Comparison of ENCODE assay signal across 22 cellular contexts in genomic region chr17:73561066-73561465, GRCh38.
"Had no signal": no experiment of that assay in that cellular context is flagged by ENCODE, and none has a peak within 500 bp of the region (broad histone marks: within the 10 kb centered on the region; RNA-seq: fewer than 3 reads in every experiment).

No MANE protein-coding gene starts in this region.

- H3K4me1 Mint-ChIP-seq: activated naive CD4-positive, alpha-beta T cell treated with anti-CD3 and anti-CD28 coated beads, Interleukin-2, amount 50 U/mL, for 24 hours had no signal

- H3K4me3 Mint-ChIP-seq: activated CD4-positive, alpha-beta memory T cell treated with anti-CD3 and anti-CD28 coated beads for 36 hours; activated CD8-positive, alpha-beta memory T cell treated with anti-CD3 and anti-CD28 coated beads, Interleukin-2, amount 10 ng/mL, durations not matched to agents 7 days and 5 days; activated naive CD4-positive, alpha-beta T cell treated with anti-CD3 and anti-CD28 coated beads, Interleukin-2, amount 50 U/mL, for 24 hours; brain; stimulated activated effector memory CD8-positive, alpha-beta T cell treated with anti-CD3 and anti-CD28 coated beads, Interleukin-12 subunit alpha, Interleukin-12 subunit beta, amount 100 ng/mL, for 72 hours; WTC11 had no signal

- FAIRE-seq: small intestine had no signal

- H3K4me3 ChIP-seq: mucosa of descending colon, transverse colon, vagina had no signal

- DNase-seq: activated CD4-positive, alpha-beta memory T cell treated with anti-CD3 and anti-CD28 coated beads for 36 hours; activated CD8-positive, alpha-beta memory T cell treated with anti-CD3 and anti-CD28 coated beads, Interleukin-2, amount 10 ng/mL, durations not matched to agents 7 days and 5 days; activated gamma-delta T cell; activated T-cell treated with anti-CD3 and anti-CD28 coated beads for 4 hours; aorta; central memory CD4-positive, alpha-beta T cell; effector memory CD4-positive, alpha-beta T cell; foreskin melanocyte; hippocampal formation; mesenchymal stem cell; mucosa of descending colon; occipital lobe; posterior cingulate gyrus; small intestine; stimulated activated CD4-positive, alpha-beta T cell treated with anti-CD3 and anti-CD28 coated beads, Interleukin-2, amount 100 ng/mL, for 24 hours; transverse colon had no signal

- H3K27ac Mint-ChIP-seq: activated CD4-positive, alpha-beta memory T cell treated with anti-CD3 and anti-CD28 coated beads for 36 hours; activated CD8-positive, alpha-beta memory T cell treated with anti-CD3 and anti-CD28 coated beads, Interleukin-2, amount 10 ng/mL, durations not matched to agents 7 days and 5 days; activated naive CD4-positive, alpha-beta T cell treated with anti-CD3 and anti-CD28 coated beads, Interleukin-2, amount 50 U/mL, for 24 hours; brain; stimulated activated effector memory CD8-positive, alpha-beta T cell treated with anti-CD3 and anti-CD28 coated beads, Interleukin-12 subunit alpha, Interleukin-12 subunit beta, amount 100 ng/mL, for 72 hours; WTC11 had no signal

- H3K9me3 Mint-ChIP-seq: activated CD4-positive, alpha-beta memory T cell treated with anti-CD3 and anti-CD28 coated beads for 36 hours; activated naive CD4-positive, alpha-beta T cell treated with anti-CD3 and anti-CD28 coated beads, Interleukin-2, amount 50 U/mL, for 24 hours; stimulated activated effector memory CD8-positive, alpha-beta T cell treated with anti-CD3 and anti-CD28 coated beads, Interleukin-12 subunit alpha, Interleukin-12 subunit beta, amount 100 ng/mL, for 72 hours; WTC11 had no signal

- H3K36me3 ChIP-seq: transverse colon, vagina had no signal

- ATAC-seq: activated CD8-positive, alpha-beta memory T cell treated with anti-CD3 and anti-CD28 coated beads, Interleukin-2, amount 10 ng/mL, durations not matched to agents 7 days and 5 days; mucosa of descending colon; sciatic nerve; stimulated activated effector memory CD8-positive, alpha-beta T cell treated with anti-CD3 and anti-CD28 coated beads, Interleukin-12 subunit alpha, Interleukin-12 subunit beta, amount 100 ng/mL, for 72 hours had no signal

- H3K36me3 Mint-ChIP-seq: activated CD4-positive, alpha-beta memory T cell treated with anti-CD3 and anti-CD28 coated beads for 36 hours; activated naive CD4-positive, alpha-beta T cell treated with anti-CD3 and anti-CD28 coated beads, Interleukin-2, amount 50 U/mL, for 24 hours; stimulated activated effector memory CD8-positive, alpha-beta T cell treated with anti-CD3 and anti-CD28 coated beads, Interleukin-12 subunit alpha, Interleukin-12 subunit beta, amount 100 ng/mL, for 72 hours; WTC11 had no signal

- H3K27me3 Mint-ChIP-seq: activated CD4-positive, alpha-beta memory T cell treated with anti-CD3 and anti-CD28 coated beads for 36 hours; activated naive CD4-positive, alpha-beta T cell treated with anti-CD3 and anti-CD28 coated beads, Interleukin-2, amount 50 U/mL, for 24 hours; brain had no signal

- H3K27me3 ChIP-seq: transverse colon, vagina had no signal

- H3K9me3 ChIP-seq: mucosa of descending colon, transverse colon, vagina had no signal

- H3K27ac ChIP-seq: transverse colon, vagina had no signal
